In the genomic region with DNA sequence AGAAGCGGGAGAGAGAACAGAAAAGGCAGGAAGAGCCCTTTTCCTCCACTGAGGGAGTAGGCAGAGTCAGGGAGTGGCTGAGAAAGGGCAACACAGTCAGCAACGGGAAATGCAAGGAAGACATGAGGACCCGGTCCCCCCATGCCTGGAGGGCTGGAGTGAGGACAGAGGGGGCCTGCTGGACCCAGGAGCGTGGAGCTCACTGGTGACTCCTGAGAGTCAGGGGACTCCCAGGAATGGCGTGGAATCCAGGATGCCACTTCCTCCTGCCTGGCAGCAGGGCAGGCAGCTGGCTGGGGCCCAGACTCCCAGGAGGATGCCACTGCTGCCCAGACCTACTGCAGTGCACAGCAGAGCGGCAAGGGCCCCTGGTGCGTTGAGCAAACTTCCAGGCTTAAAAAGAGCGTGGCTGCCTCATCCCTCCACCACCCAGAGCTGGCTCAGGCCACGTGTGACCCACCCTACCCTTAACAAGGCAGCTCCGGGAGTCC, we compare ENCODE assay signal across 16 cellular contexts. TPM values are rescaled to one million over a fixed set of nuclear protein-coding genes. Genes with fewer than 3 reads are reported as not detected.
A peak's percentile ranks its signal among the peaks of the same experiment; 100 is the strongest.
DNase-seq lines count a peak whose midpoint lies in the region; ATAC-seq and TF ChIP-seq lines count a peak whose summit lies in the region.
"Had no signal": no experiment of that assay in that cellular context is flagged by ENCODE, and none has a peak within 500 bp of the region (broad histone marks: within the 10 kb centered on the region; RNA-seq: fewer than 3 reads in every experiment).

No MANE protein-coding gene starts in this region.

- H3K9me3 ChIP-seq in upper lobe of left lung: no peaks in the 10 kb centered on the region
- H3K9me3 ChIP-seq: ovary had no signal

- TF ChIP-seq EP300 in upper lobe of left lung (IDR thresholded peaks at IDR 0.05): no peak

- no peaks in the 10 kb centered on the region for H3K27me3 ChIP-seq in upper lobe of left lung
- H3K27me3 ChIP-seq: ovary had no signal

- peak; percentile 29 for DNase-seq in Right ventricle myocardium superior
- DNase-seq in Right ventricle myocardium inferior (ENCODE audit: missing footprints): no peak
- peak; percentile 89 for DNase-seq in NCI-H345 treated with DMSO at 0.1 percent for 48 hours (lab: John Stamatoyannopoulos, UW; ENCODE audit: unreplicated experiment)
- peak; percentile 43 for DNase-seq in left lobe of liver (ENCODE audit: low spot score)
- DNase-seq in upper lobe of left lung: peak in 1 of 2 donors; percentile 50
- DNase-seq in C1 segment of cervical spinal cord (lab: John Stamatoyannopoulos, UW): no peak
- DNase-seq in HPDE6-E6E7 (ENCODE audit: extremely low spot score): no peak
- no peak for DNase-seq in cerebellar cortex (ENCODE audit: low spot score)
- DNase-seq: activated CD4-positive, alpha-beta T cell treated with anti-CD3 and anti-CD28 coated beads, Interleukin-2, amount 50 U/mL, for 1 hour; AML-193; NCI-H524; T-helper 17 cell had no signal

- 45 to 46% methylated on average over 9 to 10 of the region's 10 CpGs for WGBS in upper lobe of left lung, 2 donors

- no peaks in the 10 kb centered on the region for H3K36me3 ChIP-seq in upper lobe of left lung
- H3K36me3 ChIP-seq: ovary had no signal

- H3K4me1 ChIP-seq in upper lobe of left lung: peaks cover 0 to 12% (median 9%) of the 10 kb centered on the region in 4 donors

- intact Hi-C loops in Right ventricle myocardium superior (cut with DNase I) (no loop called here), Right ventricle myocardium inferior (cut with DNase I) (no loop called here)

- no peak for TF ChIP-seq POLR2A in upper lobe of left lung (IDR thresholded peaks at IDR 0.05)

- ATAC-seq in Right ventricle myocardium superior (ENCODE audit: poor library complexity) (no peak), Right ventricle myocardium inferior (no peak), left lobe of liver (peak; percentile 12), upper lobe of left lung (ENCODE audit: low FRiP score in 2 of 2) (no peak)
- ATAC-seq: GM12878, T-helper 17 cell had no signal

- peak overlapping the region in 3 of 4 donors; percentile 21 to 69 (median 59) for H3K27ac ChIP-seq in upper lobe of left lung
- H3K27ac ChIP-seq: ovary had no signal

- TF ChIP-seq CTCF in upper lobe of left lung (IDR thresholded peaks at IDR 0.05): no peak

- H3K4me3 ChIP-seq in upper lobe of left lung: no peak overlapping the region
- H3K4me3 ChIP-seq: GM12878, ovary had no signal

RNA-seq across cellular contexts. Expression of a gene that starts 11.3 kb away (rescaled TPM):
- total RNA-seq in Right ventricle myocardium superior (43.6 TPM), Right ventricle myocardium inferior (47.1 TPM), left lobe of liver (0.35 TPM), upper lobe of left lung (10 to 100 TPM in 2 of 6 donors, 1 to 10 TPM in 4; 2.3 to 20.3 (median 9.5) TPM)

RNA-seq across cellular contexts. Expression of a gene that starts 11.4 kb away (rescaled TPM):
- total RNA-seq in Right ventricle myocardium superior (13.9 TPM), Right ventricle myocardium inferior (15.0 TPM), left lobe of liver (0.35 TPM), upper lobe of left lung (10 to 100 TPM in 2 of 6 donors, 1 to 10 TPM in 4; 3.1 to 16.4 (median 6.8) TPM)
- total RNA-seq: GM12878 had no signal

RNA-seq across cellular contexts. Expression of a gene that starts 20.0 kb away (rescaled TPM):
- 0.11 TPM for total RNA-seq in Right ventricle myocardium superior
- total RNA-seq in Right ventricle myocardium inferior: 0.24 TPM
- 0.83 TPM for total RNA-seq in left lobe of liver
- total RNA-seq in upper lobe of left lung: 1 to 10 TPM in 4 of 6 donors, not detected in 2; 1.4 to 3.4 (median 1.9) TPM
- total RNA-seq: GM12878, HT1080, RPMI7951 had no signal

Comparison
In these comparisons a context has a peak if more than half of its experiments do, and no peak if none do; other contexts are left out.
1. DNase-seq: peak in Right ventricle myocardium superior (single experiment), NCI-H345 treated with DMSO at 0.1 percent for 48 hours (single experiment) and left lobe of liver (single experiment); none in Right ventricle myocardium inferior (single experiment), C1 segment of cervical spinal cord (0 of 14), HPDE6-E6E7 (single experiment) and cerebellar cortex (single experiment).